1 cellular context compared by ENCODE assay signal in genomic region chr12:14260011-14260993, GRCh38.
TF ChIP-seq lines count a peak whose summit lies in the region.

No MANE protein-coding gene starts in this region.

TF ChIP-seq in K562, 482 proteins besides CTCF, POLR2A, EP300 and RAD21 (continued from another document):
- TF ChIP-seq BCLAF1 (IDR thresholded peaks at IDR 0.05; ENCODE audit: borderline replicate concordance in 1 of 2, control insufficient read depth in 1 of 2, low read depth in 2 of 2, low read length in 1 of 2) (no peak), ZNF644 (tag; IDR thresholded peaks at IDR 0.05; ENCODE audit: low read depth) (no peak), RBM17 (IDR thresholded peaks at IDR 0.05; ENCODE audit: borderline replicate concordance, low read depth, low read length) (no peak)
